1 cellular context compared by ENCODE assay signal in the genomic region with DNA sequence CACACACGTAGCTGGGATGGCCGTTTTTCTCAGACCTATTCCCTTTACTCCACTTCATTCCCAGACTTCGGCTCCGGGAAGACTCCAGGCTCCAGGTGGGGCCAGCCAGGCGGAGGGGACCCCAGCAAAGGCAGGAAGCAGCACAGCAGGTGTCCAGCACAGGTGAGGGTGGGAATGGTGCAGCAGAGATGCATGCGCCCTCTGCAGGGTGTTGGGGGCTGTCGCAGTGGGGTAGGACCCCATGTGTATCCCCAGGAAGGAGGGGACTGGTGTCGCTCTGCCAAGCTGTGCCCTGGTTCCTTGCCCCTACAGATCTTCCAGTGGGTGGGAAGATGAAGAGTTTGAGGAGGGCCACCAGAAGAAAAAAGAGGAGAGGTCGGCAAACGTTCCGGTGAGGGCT.
TF ChIP-seq lines count a peak whose summit lies in the region.

No MANE protein-coding gene starts in this region.

TF ChIP-seq in H1, 55 proteins besides CTCF, POLR2A, EP300 and RAD21:
- TF ChIP-seq ASH2L (IDR thresholded peaks at IDR 0.05; ENCODE audit: low read length) = no peak
- TF ChIP-seq JUND (IDR thresholded peaks at IDR 0.05; ENCODE audit: low read length) = 0 out of 2 replicates have a peak, but pooled peaks have one; percentile 14
- 0 out of 4 replicates have a peak, but pooled peaks of 1 of the 2 experiments have one; percentile 51 for TF ChIP-seq HDAC2 (IDR thresholded peaks at IDR 0.05; ENCODE audit: borderline replicate concordance in 1 of 2, low read depth in 2 of 2, low read length in 2 of 2)
- 0 out of 2 replicates have a peak, but pooled peaks have one; percentile 66 for TF ChIP-seq TCF12 (IDR thresholded peaks at IDR 0.05; ENCODE audit: low read depth, low read length)
- TF ChIP-seq RFX5 (IDR thresholded peaks at IDR 0.05; ENCODE audit: borderline replicate concordance, low read depth, low read length) = no peak
- TF ChIP-seq, protein P1, sequence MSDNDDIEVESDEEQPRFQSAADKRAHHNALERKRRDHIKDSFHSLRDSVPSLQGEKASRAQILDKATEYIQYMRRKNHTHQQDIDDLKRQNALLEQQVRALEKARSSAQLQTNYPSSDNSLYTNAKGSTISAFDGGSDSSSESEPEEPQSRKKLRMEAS (IDR thresholded peaks at IDR 0.05) = peak; percentile 51
- 0 out of 2 replicates have a peak, but pooled peaks have one; percentile 10 for TF ChIP-seq CEBPB (IDR thresholded peaks at IDR 0.05; ENCODE audit: low read depth, low read length)
- TF ChIP-seq YY1 (IDR thresholded peaks at IDR 0.05; ENCODE audit: low read depth, low read length) = no peak
TF ChIP-seq in H1: peak in this region for 5.
